In genomic region chrX:13732246-13733067, GRCh38 we compare ENCODE assay signal across 9 cellular contexts. TPM values are rescaled to one million over a fixed set of nuclear protein-coding genes. Genes with fewer than 3 reads are reported as not detected.
DNase-seq lines count a peak whose midpoint lies in the region; TF ChIP-seq lines count a peak whose summit lies in the region.
"Had no signal": no experiment of that assay in that cellular context is flagged by ENCODE, and none has a peak within 500 bp of the region (broad histone marks: within the 10 kb centered on the region; RNA-seq: fewer than 3 reads in every experiment).

No MANE protein-coding gene starts in this region.

- no peak overlapping the region for H2AFZ ChIP-seq in neural progenitor cell (replicated peaks)

- H3K27ac Mint-ChIP-seq in dendritic cell treated with granulocyte-macrophage colony-stimulating factor and Interleukin-4, amounts not matched to agents 40 ng/mL and 50 ng/mL, for 4 days, result peak overlapping the region; percentile 1
- H3K27ac Mint-ChIP-seq in neural progenitor cell, result no peak overlapping the region

- H3K27me3 Mint-ChIP-seq in dendritic cell treated with granulocyte-macrophage colony-stimulating factor and Interleukin-4, amounts not matched to agents 40 ng/mL and 50 ng/mL, for 4 days, result no peaks in the 10 kb centered on the region
- H3K27me3 Mint-ChIP-seq in neural progenitor cell (ENCODE audit: insufficient read depth, low read depth), result peaks cover 2% of the 10 kb centered on the region

- no peak overlapping the region for H3K27ac ChIP-seq in neural progenitor cell

- H3K4me3 ChIP-seq in NB4 (ENCODE audit: low read depth, low read length), result peak overlapping the region; percentile 97
- H3K4me3 ChIP-seq in neural progenitor cell, result no peak overlapping the region

- peak overlapping the region; percentile 70 for H3K4me2 ChIP-seq in neural progenitor cell

- H3K4me3 Mint-ChIP-seq in dendritic cell treated with granulocyte-macrophage colony-stimulating factor and Interleukin-4, amounts not matched to agents 40 ng/mL and 50 ng/mL, for 4 days, result no peak overlapping the region
- peak overlapping the region; percentile 91 for H3K4me3 Mint-ChIP-seq in neural progenitor cell

- TF ChIP-seq POLR2A in NB4 (IDR thresholded peaks at IDR 0.05; ENCODE audit: extremely low read depth, insufficient read length), result no peak

- H3K79me2 ChIP-seq in neural progenitor cell (ENCODE audit: low read depth), result peaks cover 73% of the 10 kb centered on the region

- TF ChIP-seq CTCF in NB4 (IDR thresholded peaks at IDR 0.05; ENCODE audit: low read depth, low read length) (no peak), neural progenitor cell (IDR thresholded peaks at IDR 0.05) (no peak)

- peaks cover 33% of the 10 kb centered on the region for H3K4me1 Mint-ChIP-seq in dendritic cell treated with granulocyte-macrophage colony-stimulating factor and Interleukin-4, amounts not matched to agents 40 ng/mL and 50 ng/mL, for 4 days (ENCODE audit: low read depth)
- H3K4me1 Mint-ChIP-seq in neural progenitor cell, result peaks cover 14% of the 10 kb centered on the region

- H3K9me3 ChIP-seq in neural progenitor cell (ENCODE audit: low read depth), result no peaks in the 10 kb centered on the region

- no peaks in the 10 kb centered on the region for H3K4me1 ChIP-seq in neural progenitor cell

- H3K36me3 Mint-ChIP-seq in dendritic cell treated with granulocyte-macrophage colony-stimulating factor and Interleukin-4, amounts not matched to agents 40 ng/mL and 50 ng/mL, for 4 days (ENCODE audit: low read depth), result peaks cover 19% of the 10 kb centered on the region
- peaks cover 27% of the 10 kb centered on the region for H3K36me3 Mint-ChIP-seq in neural progenitor cell

- peak; percentile 17 for DNase-seq in GM03348 (ENCODE audit: low spot score)
- DNase-seq in NB4 (ENCODE audit: low read depth), result no peak
- no peak for DNase-seq in neural progenitor cell (ENCODE audit: low spot score)
- DNase-seq in AG08395 (ENCODE audit: low spot score), result no peak
- DNase-seq in NCI-H146 treated with DMSO at 0.1 percent for 48 hours (lab: John Stamatoyannopoulos, UW; ENCODE audit: unreplicated experiment), result no peak
- no peak for DNase-seq in HK-2 (ENCODE audit: unreplicated experiment)
- no peak for DNase-seq in glomerular visceral epithelial cell (ENCODE audit: extremely low spot score)
- DNase-seq: anterior cingulate cortex had no signal

- H3K36me3 ChIP-seq in neural progenitor cell, result no peaks in the 10 kb centered on the region

- H3K9ac ChIP-seq in neural progenitor cell, result no peak overlapping the region

- no peaks in the 10 kb centered on the region for H4K20me1 ChIP-seq in neural progenitor cell (ENCODE audit: low read depth)

- no peaks in the 10 kb centered on the region for H3K9me3 Mint-ChIP-seq in dendritic cell treated with granulocyte-macrophage colony-stimulating factor and Interleukin-4, amounts not matched to agents 40 ng/mL and 50 ng/mL, for 4 days
- peaks cover 28% of the 10 kb centered on the region for H3K9me3 Mint-ChIP-seq in neural progenitor cell

- no peaks in the 10 kb centered on the region for H3K27me3 ChIP-seq in neural progenitor cell

- peaks cover 3% of the 10 kb centered on the region for H3F3A ChIP-seq in neural progenitor cell (ENCODE audit: low read depth)

- intact Hi-C loops in dendritic cell treated with granulocyte-macrophage colony-stimulating factor and Interleukin-4, amounts not matched to agents 40 ng/mL and 50 ng/mL, for 4 days (cut with micrococcal nuclease), result loop anchor here (5.0 kb wide), 1 partner anchor 35 kb away; no protein-coding TSS in a partner anchor

RNA-seq across cellular contexts. Expression of gene TRAPPC2, which starts 2.0 kb away (rescaled TPM):
- 24.9 and 31.6 TPM in 2 replicates for total RNA-seq in neural progenitor cell (ENCODE audit: low replicate concordance)

RNA-seq across cellular contexts. Expression of gene OFD1, which starts 2.1 kb away (rescaled TPM):
- total RNA-seq in neural progenitor cell (ENCODE audit: low replicate concordance), result 23.3 and 36.0 TPM in 2 replicates

RNA-seq across cellular contexts. Expression of gene RAB9A, which starts 43.5 kb away (rescaled TPM):
- total RNA-seq in neural progenitor cell (ENCODE audit: low replicate concordance), result 27.9 and 30.5 TPM in 2 replicates
